ENCODE assay signal across 15 cellular contexts in the genomic region with DNA sequence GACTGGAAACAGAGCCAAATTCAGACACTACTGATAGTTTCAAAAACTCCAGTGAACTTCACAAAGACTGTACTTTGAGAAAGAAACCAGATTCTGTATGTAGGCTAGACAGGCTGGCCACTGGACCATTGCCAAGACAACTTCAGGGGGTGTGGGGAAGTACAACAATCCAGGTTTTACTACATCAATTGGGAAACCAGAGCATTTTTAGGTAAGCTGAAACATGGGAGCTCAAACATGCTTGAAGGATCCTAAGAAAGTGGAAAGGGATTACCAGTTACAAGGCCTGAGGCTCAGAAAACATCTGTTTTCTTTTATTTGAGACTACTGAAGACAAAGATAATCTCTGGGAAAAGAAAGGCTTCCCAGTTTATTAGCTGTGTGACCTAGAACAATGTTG. TPM values are rescaled to one million over a fixed set of nuclear protein-coding genes. Genes with fewer than 3 reads are reported as not detected.
A peak's percentile ranks its signal among the peaks of the same experiment; 100 is the strongest.
DNase-seq lines count a peak whose midpoint lies in the region; ATAC-seq and TF ChIP-seq lines count a peak whose summit lies in the region.
"Had no signal": no experiment of that assay in that cellular context is flagged by ENCODE, and none has a peak within 500 bp of the region (broad histone marks: within the 10 kb centered on the region; RNA-seq: fewer than 3 reads in every experiment).

No MANE protein-coding gene starts in this region.

- H3K27me3 ChIP-seq in foreskin keratinocyte (no peaks in the 10 kb centered on the region), right atrium auricular region (no peaks in the 10 kb centered on the region)

- H3K4me3 Mint-ChIP-seq in activated T-cell treated with anti-CD3 and anti-CD28 coated beads, Interleukin-2, amount 50 U/mL, for 4 hours, result no peak overlapping the region
- H3K4me3 Mint-ChIP-seq: activated naive CD8-positive, alpha-beta T cell treated with anti-CD3 and anti-CD28 coated beads, Interleukin-2, amount 10 ng/mL, durations not matched to agents 7 days and 5 days; T-cell had no signal

- no peak for ATAC-seq in foreskin keratinocyte
- no peak for ATAC-seq in activated T-cell treated with anti-CD3 and anti-CD28 coated beads, Interleukin-2, amount 50 U/mL, for 4 hours
- ATAC-seq: HCT116, T-cell had no signal

- peaks cover 3% of the 10 kb centered on the region for H3K4me1 Mint-ChIP-seq in activated T-cell treated with anti-CD3 and anti-CD28 coated beads, Interleukin-2, amount 50 U/mL, for 4 hours (ENCODE audit: low read depth)

- H3K36me3 Mint-ChIP-seq in activated T-cell treated with anti-CD3 and anti-CD28 coated beads, Interleukin-2, amount 50 U/mL, for 4 hours (ENCODE audit: insufficient read depth), result no peaks in the 10 kb centered on the region
- H3K36me3 Mint-ChIP-seq: activated naive CD8-positive, alpha-beta T cell treated with anti-CD3 and anti-CD28 coated beads, Interleukin-2, amount 10 ng/mL, durations not matched to agents 7 days and 5 days; T-cell had no signal

- no peak for TF ChIP-seq CTCF in AG10803 (conservative IDR thresholded peaks at IDR 0.05; ENCODE audit: low read length)
- TF ChIP-seq CTCF in astrocyte of the spinal cord (IDR thresholded peaks at IDR 0.05; ENCODE audit: low read depth, low read length), result no peak
- no peak for TF ChIP-seq CTCF in foreskin keratinocyte (conservative IDR thresholded peaks at IDR 0.05)
- TF ChIP-seq CTCF in right atrium auricular region (IDR thresholded peaks at IDR 0.05), result no peak

- DNase-seq in AG10803 (ENCODE audit: low read depth), result peak; percentile 65
- DNase-seq in LHCN-M2 (ENCODE audit: low read depth), result peak; percentile 37
- peak; percentile 53 for DNase-seq in astrocyte of the spinal cord (ENCODE audit: low read depth, low spot score)
- DNase-seq in foreskin keratinocyte, result peak; percentile 44 to 57
- no peak for DNase-seq in right atrium auricular region (ENCODE audit: low spot score)
- DNase-seq in activated T-cell treated with anti-CD3 and anti-CD28 coated beads, Interleukin-2, amount 50 U/mL, for 4 hours, result no peak
- DNase-seq in NCI-H2107 treated with DMSO at 0.1 percent for 48 hours (lab: John Stamatoyannopoulos, UW; ENCODE audit: unreplicated experiment), result no peak
- no peak for DNase-seq in effector CD4-positive, alpha-beta T cell
- DNase-seq: activated CD4-positive, CD25-positive, alpha-beta regulatory T cell treated with anti-CD3 and anti-CD28 coated beads, Interleukin-2, amount 50 U/mL, for 72 hours; activated naive CD8-positive, alpha-beta T cell treated with anti-CD3 and anti-CD28 coated beads, Interleukin-2, amount 10 ng/mL, durations not matched to agents 7 days and 5 days; DMS153; islet precursor cell; NCI-H2171 treated with DMSO at 0.1 percent for 48 hours; T-cell had no signal

- H3K4me3 ChIP-seq in AG10803 (ENCODE audit: low read length) (no peak overlapping the region), astrocyte of the spinal cord (ENCODE audit: low read depth, low read length) (no peak overlapping the region), right atrium auricular region (no peak overlapping the region)

- peaks cover 5% of the 10 kb centered on the region for H3K27me3 Mint-ChIP-seq in activated T-cell treated with anti-CD3 and anti-CD28 coated beads, Interleukin-2, amount 50 U/mL, for 4 hours (ENCODE audit: low read depth)
- H3K27me3 Mint-ChIP-seq: T-cell had no signal

- peaks cover 24% of the 10 kb centered on the region for H3K4me1 ChIP-seq in foreskin keratinocyte
- peaks cover 0 to 15% of the 10 kb centered on the region in 2 donors for H3K4me1 ChIP-seq in right atrium auricular region

- no peaks in the 10 kb centered on the region for H3K9me3 Mint-ChIP-seq in activated T-cell treated with anti-CD3 and anti-CD28 coated beads, Interleukin-2, amount 50 U/mL, for 4 hours
- H3K9me3 Mint-ChIP-seq: activated naive CD8-positive, alpha-beta T cell treated with anti-CD3 and anti-CD28 coated beads, Interleukin-2, amount 10 ng/mL, durations not matched to agents 7 days and 5 days; T-cell had no signal

- no peaks in the 10 kb centered on the region for H3K9me3 ChIP-seq in right atrium auricular region

- in situ Hi-C loops in astrocyte of the spinal cord (cut with HindIII; ENCODE audit: low sequenced_read_pairs), result no loop called here

- no peaks in the 10 kb centered on the region for H3K36me3 ChIP-seq in right atrium auricular region

- no peak overlapping the region for H3K27ac ChIP-seq in foreskin keratinocyte
- H3K27ac ChIP-seq in right atrium auricular region, result no peak overlapping the region

RNA-seq across cellular contexts. Expression of a gene that starts 26.9 kb away (rescaled TPM):
- total RNA-seq in LHCN-M2 (2014; rRNA removed) (26.2 and 53.5 TPM in 2 replicates), foreskin keratinocyte (10.0 and 11.6 TPM in 2 replicates), right atrium auricular region (10 to 100 TPM; 18.4 to 20.2 TPM)
- 4.7 TPM for polyA plus RNA-seq in LHCN-M2 (2012)
- 4.3 and 4.6 TPM in 2 replicates for polyA plus RNA-seq in foreskin keratinocyte
- total RNA-seq in activated T-cell treated with anti-CD3 and anti-CD28 coated beads, Interleukin-2, amount 50 U/mL, for 4 hours, result 10 to 100 TPM; 14.9 to 16.3 (median 15.3) TPM

Comparison
In these comparisons a context has a peak if more than half of its experiments do, and no peak if none do; other contexts are left out.
1. DNase-seq: peak in AG10803 (single experiment), LHCN-M2 (single experiment), astrocyte of the spinal cord (single experiment) and foreskin keratinocyte (2 of 2); none in right atrium auricular region (single experiment), activated T-cell treated with anti-CD3 and anti-CD28 coated beads, Interleukin-2, amount 50 U/mL, for 4 hours (single experiment), NCI-H2107 treated with DMSO at 0.1 percent for 48 hours (single experiment) and effector CD4-positive, alpha-beta T cell (single experiment).